In genomic region chr11:36376315-36376887, GRCh38 we compare ENCODE assay signal across 8 cellular contexts.
DNase-seq lines count a peak whose midpoint lies in the region; ATAC-seq and TF ChIP-seq lines count a peak whose summit lies in the region.

No MANE protein-coding gene starts in this region.

- H3K4me2 ChIP-seq in Karpas-422 (ENCODE audit: low read depth, low read length, poor library complexity, severe bottlenecking): no peak overlapping the region

- no peak overlapping the region for H2AFZ ChIP-seq in Karpas-422 (ENCODE audit: low read length)

- H3K9ac ChIP-seq in Karpas-422 (ENCODE audit: low read length): no peak overlapping the region

- CTCF ChIA-PET in CD8-positive, alpha-beta T cell (lab: Charles Lee): interaction anchor here (1.0 to 2.3 kb wide), 7 partner anchors 16 to 116 kb away, joined by 3 to 8 read pairs (median 3); no protein-coding TSS in a partner anchor
- CTCF ChIA-PET in MCF 10A (lab: Yijun Ruan, JAX): interaction anchor here (0.7 to 1.9 kb wide), 9 partner anchors 13 to 757 kb away, joined by 3 to 5 read pairs (median 4); no protein-coding TSS in a partner anchor

- H3K27me3 Mint-ChIP-seq in CD8-positive, alpha-beta T cell (ENCODE audit: low read depth): peaks cover 33% of the 10 kb centered on the region
- no peaks in the 10 kb centered on the region for H3K27me3 Mint-ChIP-seq in MCF 10A (ENCODE audit: insufficient read depth, unreplicated experiment)
- H3K27me3 Mint-ChIP-seq in stimulated activated naive B cell treated with anti-CD40 and anti-IgM and Interleukin-4, amounts not matched to agents 10 μg/mL and 1 μg/mL and 100 μg/mL, for 72 hours: peaks cover 19 to 41% of the 10 kb centered on the region in 2 donors

- no peaks in the 10 kb centered on the region for H3K36me3 ChIP-seq in CD8-positive, alpha-beta T cell (ENCODE audit: insufficient read depth, low read length)
- H3K36me3 ChIP-seq in Karpas-422 (ENCODE audit: insufficient read depth, low read length) (no peaks in the 10 kb centered on the region), kidney epithelial cell (ENCODE audit: control insufficient read depth, insufficient read depth, low read length) (no peaks in the 10 kb centered on the region)

- H3K9me2 ChIP-seq in Karpas-422 (replicated peaks; ENCODE audit: insufficient read depth, low read length): no peaks in the 10 kb centered on the region

- H3K4me1 Mint-ChIP-seq in CD8-positive, alpha-beta T cell (ENCODE audit: low read depth): peaks cover 37% of the 10 kb centered on the region
- H3K4me1 Mint-ChIP-seq in MCF 10A (ENCODE audit: insufficient read depth, unreplicated experiment): peaks cover 27% of the 10 kb centered on the region
- H3K4me1 Mint-ChIP-seq in stimulated activated naive B cell treated with anti-CD40 and anti-IgM and Interleukin-4, amounts not matched to agents 10 μg/mL and 1 μg/mL and 100 μg/mL, for 72 hours: peaks cover 20 to 32% of the 10 kb centered on the region in 2 donors

- H3K9me3 ChIP-seq in CD8-positive, alpha-beta T cell (ENCODE audit: low read length): no peaks in the 10 kb centered on the region
- no peaks in the 10 kb centered on the region for H3K9me3 ChIP-seq in Karpas-422 (ENCODE audit: low read length)

- H3K27ac Mint-ChIP-seq in CD8-positive, alpha-beta T cell: peak overlapping the region; percentile 91
- peak overlapping the region; percentile 35 for H3K27ac Mint-ChIP-seq in MCF 10A (ENCODE audit: low read depth, unreplicated experiment)
- peak overlapping the region; percentile 86 for H3K27ac Mint-ChIP-seq in stimulated activated naive B cell treated with anti-CD40 and anti-IgM and Interleukin-4, amounts not matched to agents 10 μg/mL and 1 μg/mL and 100 μg/mL, for 72 hours

- peak in 1 of 7 experiments; percentile 11 for DNase-seq in CD8-positive, alpha-beta T cell
- DNase-seq in Karpas-422 (peak; percentile 14), MCF 10A (ENCODE audit: unreplicated experiment) (peak; percentile 42), kidney epithelial cell (ENCODE audit: low read depth) (no peak), HPDE6-E6E7 (ENCODE audit: extremely low spot score) (no peak)
- no peak for DNase-seq in stimulated activated naive B cell treated with anti-CD40 and anti-IgM and Interleukin-4, amounts not matched to agents 10 μg/mL and 1 μg/mL and 100 μg/mL, for 72 hours

- H3K79me2 ChIP-seq in Karpas-422 (ENCODE audit: low read length): no peaks in the 10 kb centered on the region

- no TSS peak for BruUV-seq in MCF 10A (replicated peaks; lab: Mats Ljungman, UMichigan)

- no peaks in the 10 kb centered on the region for H3K9me3 Mint-ChIP-seq in CD8-positive, alpha-beta T cell
- no peaks in the 10 kb centered on the region for H3K9me3 Mint-ChIP-seq in MCF 10A (ENCODE audit: unreplicated experiment)
- H3K9me3 Mint-ChIP-seq in stimulated activated naive B cell treated with anti-CD40 and anti-IgM and Interleukin-4, amounts not matched to agents 10 μg/mL and 1 μg/mL and 100 μg/mL, for 72 hours: no peaks in the 10 kb centered on the region

- POLR2A ChIA-PET in CD8-positive, alpha-beta T cell (lab: Charles Lee): interaction anchor here (0.8 to 3.4 kb wide), 7 partner anchors 16 to 87 kb away, joined by 3 to 14 read pairs (median 4); no protein-coding TSS in a partner anchor
- POLR2A ChIA-PET in MCF 10A (lab: Yijun Ruan, JAX): interaction anchor here (0.6 to 2.3 kb wide), 6 partner anchors 13 to 1323 kb away, joined by 3 to 8 read pairs (median 4); no protein-coding TSS in a partner anchor

- peak overlapping the region; percentile 47 for H3K4me3 ChIP-seq in CD8-positive, alpha-beta T cell (ENCODE audit: low read depth, low read length)
- H3K4me3 ChIP-seq in Karpas-422 (ENCODE audit: low read length) (no peak overlapping the region), kidney epithelial cell (ENCODE audit: low read depth, low read length) (peak overlapping the region; percentile 91)

- peaks cover 3% of the 10 kb centered on the region for H3K4me1 ChIP-seq in CD8-positive, alpha-beta T cell (ENCODE audit: insufficient read depth, low read length)
- no peaks in the 10 kb centered on the region for H3K4me1 ChIP-seq in Karpas-422 (ENCODE audit: low read length)

- peak overlapping the region; percentile 92 for H3K4me3 Mint-ChIP-seq in CD8-positive, alpha-beta T cell
- H3K4me3 Mint-ChIP-seq in MCF 10A (ENCODE audit: unreplicated experiment): peak overlapping the region; percentile 89
- H3K4me3 Mint-ChIP-seq in stimulated activated naive B cell treated with anti-CD40 and anti-IgM and Interleukin-4, amounts not matched to agents 10 μg/mL and 1 μg/mL and 100 μg/mL, for 72 hours: peak overlapping the region; percentile 87 to 89

- no peak for ATAC-seq in CD8-positive, alpha-beta T cell
- no peak for ATAC-seq in stimulated activated naive B cell treated with anti-CD40 and anti-IgM and Interleukin-4, amounts not matched to agents 10 μg/mL and 1 μg/mL and 100 μg/mL, for 72 hours (replicated peaks)
- ATAC-seq in GM18909 (IDR thresholded peaks at IDR 0.05; ENCODE audit: poor library complexity, unreplicated experiment) (no peak), HG03469 (IDR thresholded peaks at IDR 0.05; ENCODE audit: unreplicated experiment) (no peak)

- no peaks in the 10 kb centered on the region for H4K20me1 ChIP-seq in Karpas-422 (ENCODE audit: insufficient read depth, low read depth, low read length)

- intact Hi-C loops in CD8-positive, alpha-beta T cell (cut with DNase I, micrococcal nuclease): loop anchor here in 1 of 2 experiments (2.0 kb wide), 1 partner anchor 44 kb away; no protein-coding TSS in a partner anchor
- intact Hi-C loops in MCF 10A (cut with micrococcal nuclease): loop anchor here (1.0 to 2.0 kb wide), 2 partner anchors 66 to 80 kb away; partner anchors contain the start of gene PRR5L

- H3K36me3 Mint-ChIP-seq in CD8-positive, alpha-beta T cell: peaks cover 4% of the 10 kb centered on the region
- peaks cover 6% of the 10 kb centered on the region for H3K36me3 Mint-ChIP-seq in MCF 10A (ENCODE audit: insufficient read depth, unreplicated experiment)
- H3K36me3 Mint-ChIP-seq in stimulated activated naive B cell treated with anti-CD40 and anti-IgM and Interleukin-4, amounts not matched to agents 10 μg/mL and 1 μg/mL and 100 μg/mL, for 72 hours: peaks cover 4 to 7% of the 10 kb centered on the region in 2 donors

- peaks cover 2% of the 10 kb centered on the region for H3K27me3 ChIP-seq in CD8-positive, alpha-beta T cell (ENCODE audit: insufficient read depth, low read length)
- H3K27me3 ChIP-seq in Karpas-422 (ENCODE audit: low read length): no peaks in the 10 kb centered on the region
- H3K27me3 ChIP-seq in kidney epithelial cell (ENCODE audit: control insufficient read depth, insufficient read depth, low read length): no peaks in the 10 kb centered on the region

- no peak for TF ChIP-seq CTCF in CD8-positive, alpha-beta T cell (IDR thresholded peaks at IDR 0.05)
- TF ChIP-seq CTCF in MCF 10A (IDR thresholded peaks at IDR 0.05; ENCODE audit: unreplicated experiment) (no peak), kidney epithelial cell (IDR thresholded peaks at IDR 0.05; ENCODE audit: insufficient read depth, low read length, poor library complexity, severe bottlenecking) (no peak)

- H3K27ac ChIP-seq in CD8-positive, alpha-beta T cell (ENCODE audit: low read depth, low read length): peak overlapping the region; percentile 48
- no peak overlapping the region for H3K27ac ChIP-seq in Karpas-422 (ENCODE audit: low read length)

Comparison
In these comparisons a context has a peak if more than half of its experiments do, and no peak if none do; other contexts are left out.
1. DNase-seq: peak in Karpas-422 (single experiment) and MCF 10A (single experiment); none in kidney epithelial cell (single experiment), stimulated activated naive B cell treated with anti-CD40 and anti-IgM and Interleukin-4, amounts not matched to agents 10 μg/mL and 1 μg/mL and 100 μg/mL, for 72 hours (single experiment) and HPDE6-E6E7 (single experiment).
2. H3K27ac Mint-ChIP-seq: peak in every context shown above with its lines; median percentile 91 in CD8-positive, alpha-beta T cell; 86 in stimulated activated naive B cell treated with anti-CD40 and anti-IgM and Interleukin-4, amounts not matched to agents 10 μg/mL and 1 μg/mL and 100 μg/mL, for 72 hours; 35 in MCF 10A.
3. Peak in every context shown above with its lines, with median percentiles within 50 percentile points of each other: H3K4me3 Mint-ChIP-seq.